In genomic region chr3:38119248-38119544, GRCh38 we compare ENCODE assay signal across 16 cellular contexts.
"Had no signal": no experiment of that assay in that cellular context is flagged by ENCODE, and none has a peak within 500 bp of the region (broad histone marks: within the 10 kb centered on the region; RNA-seq: fewer than 3 reads in every experiment).

No MANE protein-coding gene starts in this region.

- H3K9me3 ChIP-seq: SJCRH30, stomach, thoracic aorta had no signal

- H3K36me3 ChIP-seq: SJCRH30 had no signal

- H3K4me3 Mint-ChIP-seq: activated CD8-positive, alpha-beta memory T cell treated with anti-CD3 and anti-CD28 coated beads, Interleukin-2, amount 10 ng/mL, durations not matched to agents 7 days and 5 days; activated naive CD4-positive, alpha-beta T cell treated with anti-CD3 and anti-CD28 coated beads for 36 hours; activated T-helper 1 cell treated with anti-CD3 and anti-CD28 coated beads, Interleukin-12 subunit alpha, Interleukin-12 subunit beta, Interleukin-2, Interleukin-4 antibody, amounts not matched to agents 30 ng/mL and 10 ng/mL and 1 ng/mL, durations not matched to agents 14 hours and 24 hours and 36 hours; brain; endodermal cell; nephron had no signal

- DNase-seq: activated CD4-positive, alpha-beta T cell treated with anti-CD3 and anti-CD28 coated beads for 48 hours; activated CD8-positive, alpha-beta memory T cell treated with anti-CD3 and anti-CD28 coated beads, Interleukin-2, amount 10 ng/mL, durations not matched to agents 7 days and 5 days; activated naive CD4-positive, alpha-beta T cell treated with anti-CD3 and anti-CD28 coated beads for 36 hours; amniotic stem cell; cerebellar nuclear complex; dermis blood vessel endothelial cell; endodermal cell; glutamatergic neuron; SJCRH30; stimulated activated CD4-positive, alpha-beta T cell treated with anti-CD3 and anti-CD28 coated beads, Interleukin-2, amount 100 ng/mL, for 48 hours; stomach had no signal

- ATAC-seq: activated CD8-positive, alpha-beta memory T cell treated with anti-CD3 and anti-CD28 coated beads, Interleukin-2, amount 10 ng/mL, durations not matched to agents 7 days and 5 days had no signal

- H3K27ac ChIP-seq: SJCRH30, stomach, thoracic aorta, VCaP had no signal

- H3K9me3 Mint-ChIP-seq: activated naive CD4-positive, alpha-beta T cell treated with anti-CD3 and anti-CD28 coated beads for 36 hours; activated T-helper 1 cell treated with anti-CD3 and anti-CD28 coated beads, Interleukin-12 subunit alpha, Interleukin-12 subunit beta, Interleukin-2, Interleukin-4 antibody, amounts not matched to agents 30 ng/mL and 10 ng/mL and 1 ng/mL, durations not matched to agents 14 hours and 24 hours and 36 hours; brain; endodermal cell; nephron had no signal

- H3K27me3 Mint-ChIP-seq: activated CD8-positive, alpha-beta memory T cell treated with anti-CD3 and anti-CD28 coated beads, Interleukin-2, amount 10 ng/mL, durations not matched to agents 7 days and 5 days; brain had no signal

- H3K4me1 ChIP-seq: SJCRH30 had no signal

- H3K4me1 Mint-ChIP-seq: brain, endodermal cell, nephron had no signal

- H3K27ac Mint-ChIP-seq: activated CD8-positive, alpha-beta memory T cell treated with anti-CD3 and anti-CD28 coated beads, Interleukin-2, amount 10 ng/mL, durations not matched to agents 7 days and 5 days; activated naive CD4-positive, alpha-beta T cell treated with anti-CD3 and anti-CD28 coated beads for 36 hours; activated T-helper 1 cell treated with anti-CD3 and anti-CD28 coated beads, Interleukin-12 subunit alpha, Interleukin-12 subunit beta, Interleukin-2, Interleukin-4 antibody, amounts not matched to agents 30 ng/mL and 10 ng/mL and 1 ng/mL, durations not matched to agents 14 hours and 24 hours and 36 hours; endodermal cell; nephron had no signal

- H3K4me3 ChIP-seq: SJCRH30, stomach, thoracic aorta had no signal
